Comparison of ENCODE assay signal across 11 cellular contexts in genomic region chr1:200242379-200243041, GRCh38.
A peak's percentile ranks its signal among the peaks of the same experiment; 100 is the strongest.
DNase-seq lines count a peak whose midpoint lies in the region; ATAC-seq and TF ChIP-seq lines count a peak whose summit lies in the region.
"Had no signal": no experiment of that assay in that cellular context is flagged by ENCODE, and none has a peak within 500 bp of the region (broad histone marks: within the 10 kb centered on the region; RNA-seq: fewer than 3 reads in every experiment).

No MANE protein-coding gene starts in this region.

- TF ChIP-seq CTCF in adrenal gland (IDR thresholded peaks at IDR 0.05) (no peak), lung (IDR thresholded peaks at IDR 0.05; ENCODE audit: control extremely low read depth, extremely low read depth) (no peak)

- H3K27me3 ChIP-seq in ACC112 (ENCODE audit: insufficient read depth, low read length) (no peaks in the 10 kb centered on the region), adrenal gland (no peaks in the 10 kb centered on the region), lung (ENCODE audit: control insufficient read depth, insufficient read depth) (no peaks in the 10 kb centered on the region)
- H3K27me3 ChIP-seq in CD4-positive, alpha-beta memory T cell (ENCODE audit: insufficient read depth, low read length): no peaks in the 10 kb centered on the region
- H3K27me3 ChIP-seq: pancreas had no signal

- H3K27ac Mint-ChIP-seq in CD4-positive, alpha-beta memory T cell: no peak overlapping the region

- peak overlapping the region; percentile 29 for H2AFZ ChIP-seq in ACC112 (ENCODE audit: low read length, unreplicated experiment)

- no peaks in the 10 kb centered on the region for H3K9me3 Mint-ChIP-seq in CD4-positive, alpha-beta memory T cell
- H3K9me3 Mint-ChIP-seq: CD8-positive, alpha-beta memory T cell had no signal

- intact Hi-C loops in adrenal gland (cut with DNase I): no loop called here
- intact Hi-C loops in CD4-positive, alpha-beta memory T cell (cut with micrococcal nuclease): no loop called here

- 12 to 16% (median 13%) methylated on average over 10 of the region's 10 CpGs for WGBS in adrenal gland, 4 donors
- 11 to 15% methylated on average over 10 of the region's 10 CpGs for WGBS in lung, 2 donors

- H3K27me3 Mint-ChIP-seq in CD4-positive, alpha-beta memory T cell: peaks cover 17 to 30% of the 10 kb centered on the region in 2 donors

- no peaks in the 10 kb centered on the region for H3K9me3 ChIP-seq in adrenal gland (replicated peaks in 1 of 3)
- no peaks in the 10 kb centered on the region for H3K9me3 ChIP-seq in lung (ENCODE audit: control insufficient read depth in 2 of 2, insufficient read depth in 1 of 2, low read length in 1 of 2)
- no peaks in the 10 kb centered on the region for H3K9me3 ChIP-seq in CD4-positive, alpha-beta memory T cell (ENCODE audit: control insufficient read depth in 1 of 2, low read length in 2 of 2)
- H3K9me3 ChIP-seq: pancreas had no signal

- ATAC-seq in lung (ENCODE audit: insufficient read depth, low FRiP score): no peak
- ATAC-seq: pancreas had no signal

- H3K4me3 ChIP-seq in ACC112 (ENCODE audit: low read depth, low read length) (no peak overlapping the region), adrenal gland (no peak overlapping the region), lung (no peak overlapping the region)
- H3K4me3 ChIP-seq in CD4-positive, alpha-beta memory T cell (ENCODE audit: low read length in 2 of 2): no peak overlapping the region
- H3K4me3 ChIP-seq: pancreas had no signal

- peak; percentile 20 for DNase-seq in MV-4-11 (lab: John Stamatoyannopoulos, UW)
- DNase-seq in adrenal gland: peak in 5 of 7 donors; percentile 9 to 58 (median 25)
- DNase-seq in lung (ENCODE audit: low spot score): no peak
- no peak for DNase-seq in CD4-positive, alpha-beta memory T cell
- no peak for DNase-seq in G401 (ENCODE audit: low spot score)
- DNase-seq in OCI-M2 (lab: John Stamatoyannopoulos, UW; ENCODE audit: unreplicated experiment): no peak
- DNase-seq in cortex of kidney (lab: John Stamatoyannopoulos, UW): no peak
- DNase-seq: CD8-positive, alpha-beta memory T cell; pancreas; substantia nigra had no signal

- peaks cover 0 to 7% (median 6%) of the 10 kb centered on the region in 4 donors for H3K4me1 Mint-ChIP-seq in CD4-positive, alpha-beta memory T cell

- no peak for TF ChIP-seq POLR2A in adrenal gland (IDR thresholded peaks at IDR 0.05)

- POLR2A ChIA-PET in CD4-positive, alpha-beta memory T cell (lab: Charles Lee; ENCODE audit: partially characterized antibody): no interaction called here

- in situ Hi-C loops in G401 (cut with HindIII; ENCODE audit: low sequenced_read_pairs): no loop called here

- no peaks in the 10 kb centered on the region for H3K36me3 ChIP-seq in ACC112 (ENCODE audit: insufficient read depth, low read length)
- no peaks in the 10 kb centered on the region for H3K36me3 ChIP-seq in adrenal gland (replicated peaks in 1 of 2)
- H3K36me3 ChIP-seq in lung (ENCODE audit: control insufficient read depth in 2 of 2, insufficient read depth in 2 of 2, low read length in 2 of 2): no peaks in the 10 kb centered on the region
- no peaks in the 10 kb centered on the region for H3K36me3 ChIP-seq in CD4-positive, alpha-beta memory T cell (ENCODE audit: insufficient read depth, low read length)
- H3K36me3 ChIP-seq: pancreas had no signal

- H3K27ac ChIP-seq in ACC112 (ENCODE audit: low read depth, low read length): no peak overlapping the region
- peak overlapping the region in 1 of 5 donors; percentile 25 for H3K27ac ChIP-seq in adrenal gland
- peak overlapping the region; percentile 15 to 63 for H3K27ac ChIP-seq in lung (ENCODE audit: low read depth in 1 of 2, low read length in 1 of 2)
- H3K27ac ChIP-seq in CD4-positive, alpha-beta memory T cell (ENCODE audit: low read depth, low read length): no peak overlapping the region
- H3K27ac ChIP-seq: pancreas had no signal

- H3K79me2 ChIP-seq in ACC112 (ENCODE audit: control insufficient read depth, insufficient read depth, low read length, unreplicated experiment): no peaks in the 10 kb centered on the region

- no peaks in the 10 kb centered on the region for H3K36me3 Mint-ChIP-seq in CD4-positive, alpha-beta memory T cell
- H3K36me3 Mint-ChIP-seq: CD8-positive, alpha-beta memory T cell had no signal

- no peak overlapping the region for H3K4me3 Mint-ChIP-seq in CD4-positive, alpha-beta memory T cell
- H3K4me3 Mint-ChIP-seq: CD8-positive, alpha-beta memory T cell had no signal

- H3K4me1 ChIP-seq in ACC112 (ENCODE audit: control insufficient read depth, insufficient read depth, low read length, unreplicated experiment) (peaks cover 6% of the 10 kb centered on the region), adrenal gland (replicated peaks in 1 of 2) (no peaks in the 10 kb centered on the region), lung (ENCODE audit: control insufficient read depth in 2 of 2, insufficient read depth in 2 of 2, low read length in 2 of 2) (peaks cover 0 to 5% of the 10 kb centered on the region in 2 donors)
- no peaks in the 10 kb centered on the region for H3K4me1 ChIP-seq in CD4-positive, alpha-beta memory T cell (ENCODE audit: insufficient read depth, low read length)
- H3K4me1 ChIP-seq: pancreas had no signal

- CTCF ChIA-PET in CD4-positive, alpha-beta memory T cell (lab: Charles Lee; ENCODE audit: partially characterized antibody): no interaction called here

Comparison
In these comparisons a context has a peak if more than half of its experiments do, and no peak if none do; other contexts are left out.
1. H3K27ac ChIP-seq: peak in lung (2 of 2); none in ACC112 (single experiment) and CD4-positive, alpha-beta memory T cell (single experiment).
2. DNase-seq: peak in MV-4-11 (single experiment) and adrenal gland (5 of 7); none in lung (single experiment), CD4-positive, alpha-beta memory T cell (0 of 5), G401 (single experiment), OCI-M2 (single experiment) and cortex of kidney (single experiment).